18 cellular contexts compared by ENCODE assay signal in the genomic region with DNA sequence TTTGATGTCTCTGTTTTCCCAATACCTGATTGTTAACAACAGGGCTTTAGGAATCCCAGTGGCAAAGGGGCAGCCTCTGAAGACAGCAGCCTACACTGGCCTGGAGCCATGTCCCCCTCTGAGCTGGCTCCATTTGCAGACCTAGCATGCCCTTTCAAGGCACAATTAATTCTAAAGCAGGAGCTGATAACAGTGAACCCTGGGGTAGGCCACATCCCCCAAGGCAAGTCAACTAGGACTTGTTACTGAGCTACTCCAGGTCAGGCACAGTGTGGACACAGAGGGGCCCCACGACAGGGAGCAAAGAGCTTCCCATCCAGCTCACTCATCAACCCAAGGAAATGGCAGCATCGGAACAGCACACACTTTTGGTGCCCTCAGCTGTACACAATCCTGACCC. TPM values are rescaled to one million over a fixed set of nuclear protein-coding genes. Genes with fewer than 3 reads are reported as not detected.
DNase-seq lines count a peak whose midpoint lies in the region; ATAC-seq and TF ChIP-seq lines count a peak whose summit lies in the region.
"Had no signal": no experiment of that assay in that cellular context is flagged by ENCODE, and none has a peak within 500 bp of the region (broad histone marks: within the 10 kb centered on the region; RNA-seq: fewer than 3 reads in every experiment).

No MANE protein-coding gene starts in this region.

- H3K9me3 ChIP-seq in HEK293 (ENCODE audit: control insufficient read depth, insufficient read depth, low read depth, low read length) (no peaks in the 10 kb centered on the region), NT2/D1 (ENCODE audit: insufficient read depth, low read length) (peaks cover 25% of the 10 kb centered on the region)

- H3K4me1 ChIP-seq in HEK293 (ENCODE audit: control insufficient read depth, insufficient read depth, low read length) (no peaks in the 10 kb centered on the region), NT2/D1 (ENCODE audit: insufficient read depth, insufficient read length) (peaks cover 27% of the 10 kb centered on the region)

- H3K36me3 ChIP-seq in HEK293 (ENCODE audit: control insufficient read depth in 2 of 2, insufficient read depth in 1 of 2, low read length in 2 of 2) (no peaks in the 10 kb centered on the region), NT2/D1 (ENCODE audit: insufficient read depth, insufficient read length, low read length) (peaks cover 8% of the 10 kb centered on the region)

- intact Hi-C loops in posterior vena cava (cut with DNase I) = loop anchor here in 1 of 2 donors (10.0 kb wide), 1 partner anchor 48 kb away; the partner anchor contains the start of gene SPSB4

- POLR2A ChIA-PET in HEK293 (lab: Yijun Ruan, JAX) = no interaction called here

- H3K27me3 ChIP-seq in NT2/D1 (ENCODE audit: insufficient read depth, insufficient read length) = no peaks in the 10 kb centered on the region

- CTCF ChIA-PET in HEK293 (lab: Yijun Ruan, JAX) = interaction anchor here (1.4 to 4.2 kb wide), 2 partner anchors 92 to 103 kb away, joined by 5 to 24 read pairs; no protein-coding TSS in a partner anchor

- H3K9ac ChIP-seq in NT2/D1 (ENCODE audit: insufficient read length, low read depth) = peak overlapping the region; percentile 17

- no peak for ATAC-seq in GM21515 (IDR thresholded peaks at IDR 0.05; ENCODE audit: unreplicated experiment)
- ATAC-seq: Right ventricle myocardium inferior had no signal

- H3K27ac ChIP-seq in HEK293 (ENCODE audit: extremely low read depth, low read depth, low read length) = no peak overlapping the region
- H3K27ac ChIP-seq: C4-2B had no signal

- DNase-seq in NT2/D1 (ENCODE audit: low read depth, low spot score) (no peak), mesenteric fat pad (ENCODE audit: low spot score) (peak; percentile 65), posterior vena cava (ENCODE audit: low spot score) (peak; percentile 38), AML-193 (lab: John Stamatoyannopoulos, UW) (no peak)
- no peak for DNase-seq in activated T-cell treated with anti-CD3 and anti-CD28 coated beads, Interleukin-2, amount 50 U/mL, for 48 hours
- DNase-seq: DMS79, HFFc6, KBM-7, MV-4-11, NCI-H1417 treated with DMSO at 0.1 percent for 48 hours, NCI-H2029, NCI-H345, NCI-H526 had no signal

- no peak for TF ChIP-seq CTCF in HEK293 (tag by site-specific recombination; IDR thresholded peaks at IDR 0.05)

- H3K4me3 ChIP-seq in HEK293 (ENCODE audit: low read depth, low read length) = no peak overlapping the region
- no peak overlapping the region for H3K4me3 ChIP-seq in NT2/D1 (ENCODE audit: insufficient read length, low read depth)

TF ChIP-seq in HEK293, 187 proteins besides CTCF, POLR2A, EP300 and RAD21:
- TF ChIP-seq ZFP41 (tag by site-specific recombination; IDR thresholded peaks at IDR 0.05; ENCODE audit: borderline replicate concordance) = no peak
- TF ChIP-seq ZIC2 (tag by site-specific recombination; IDR thresholded peaks at IDR 0.05) = peak; percentile 91
- no peak for TF ChIP-seq ZNF155 (tag by site-specific recombination; IDR thresholded peaks at IDR 0.05)
- no peak for TF ChIP-seq SCRT1 (tag by site-specific recombination; IDR thresholded peaks at IDR 0.05; ENCODE audit: borderline replicate concordance)
- TF ChIP-seq ZNF354C (tag by site-specific recombination; IDR thresholded peaks at IDR 0.05; ENCODE audit: borderline replicate concordance, low read depth) = no peak

RNA-seq across cellular contexts. Expression of gene SPSB4, which starts 51.9 kb away (rescaled TPM):
- total RNA-seq in mesenteric fat pad (1.1 TPM), posterior vena cava (1 to 10 TPM in 1 of 2 donors, under 1 TPM in 1; 0.76 to 3.1 TPM)
- total RNA-seq: HFFc6, OCI-LY7 had no signal

Comparison
In these comparisons a context has a peak if more than half of its experiments do, and no peak if none do; other contexts are left out.
1. DNase-seq: peak in mesenteric fat pad (single experiment) and posterior vena cava (single experiment); none in NT2/D1 (single experiment), activated T-cell treated with anti-CD3 and anti-CD28 coated beads, Interleukin-2, amount 50 U/mL, for 48 hours (0 of 2) and AML-193 (0 of 2).